ENCODE assay signal across 8 cellular contexts in the genomic region with DNA sequence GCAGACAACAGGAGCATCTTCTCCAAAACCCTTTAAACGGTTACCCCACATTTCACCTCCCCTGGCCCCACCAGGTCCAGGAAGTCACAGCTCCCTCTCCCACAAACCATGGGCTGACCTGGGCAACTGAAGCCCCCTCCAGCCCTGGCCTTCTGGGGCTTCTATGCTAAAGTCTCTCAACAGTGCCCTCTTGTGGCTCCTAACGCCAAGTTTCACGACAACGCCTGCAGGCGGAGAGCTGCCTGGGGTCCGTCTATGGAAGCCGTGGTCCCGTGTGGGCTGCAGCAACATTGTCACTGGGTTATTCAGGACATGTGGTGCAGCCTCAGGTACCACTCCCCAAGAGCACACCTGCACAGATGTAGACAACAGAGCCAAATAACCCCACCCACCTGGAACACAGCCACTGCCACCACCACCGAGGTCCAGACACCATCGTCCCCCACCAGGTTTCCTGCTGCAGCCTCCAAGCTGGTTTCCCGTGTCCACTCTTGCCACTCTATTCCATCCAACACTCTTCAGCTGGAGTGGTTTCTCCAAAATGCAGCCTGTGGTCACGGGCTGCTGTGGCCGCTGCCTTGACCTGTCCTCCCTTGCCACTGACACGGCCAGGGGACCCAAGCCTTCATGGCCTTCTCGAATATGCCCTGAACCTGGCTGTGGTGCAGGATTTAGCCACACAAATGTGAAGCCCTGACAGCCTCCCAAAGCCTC. TPM values are rescaled to one million over a fixed set of nuclear protein-coding genes. Genes with fewer than 3 reads are reported as not detected.
DNase-seq lines count a peak whose midpoint lies in the region; ATAC-seq and TF ChIP-seq lines count a peak whose summit lies in the region.

No MANE protein-coding gene starts in this region.

- TF ChIP-seq POLR2A in esophagus squamous epithelium (IDR thresholded peaks at IDR 0.05) = no peak

- DNase-seq in BE2C (peak; percentile 70), HFFc6 (no peak), fibroblast of mammary gland (ENCODE audit: low read depth) (peak; percentile 21), osteocyte (ENCODE audit: extremely low spot score, unreplicated experiment) (peak; percentile 84), esophagus squamous epithelium (lab: John Stamatoyannopoulos, UW) (no peak), NOMO-1 treated with DMSO at 0.1 percent for 48 hours (lab: John Stamatoyannopoulos, UW; ENCODE audit: unreplicated experiment) (no peak)
- peak; percentile 41 to 50 for DNase-seq in activated CD4-positive, alpha-beta T cell treated with anti-CD3 and anti-CD28 coated beads, Interleukin-2, amount 50 U/mL, for 48 hours

- no peaks in the 10 kb centered on the region for H3K9me3 ChIP-seq in BE2C
- H3K9me3 ChIP-seq in esophagus squamous epithelium = no peaks in the 10 kb centered on the region

- H3K27ac ChIP-seq in esophagus squamous epithelium = no peak overlapping the region

- H3K9me3 Mint-ChIP-seq in HFFc6 (no peaks in the 10 kb centered on the region), osteocyte (ENCODE audit: unreplicated experiment) (no peaks in the 10 kb centered on the region)

- H3K36me3 ChIP-seq in BE2C (no peaks in the 10 kb centered on the region), esophagus squamous epithelium (no peaks in the 10 kb centered on the region)

- H3K27me3 Mint-ChIP-seq in HFFc6 (ENCODE audit: insufficient read depth) = no peaks in the 10 kb centered on the region; the same call in 1 of the 2 replicates
- no peaks in the 10 kb centered on the region for H3K27me3 Mint-ChIP-seq in osteocyte (ENCODE audit: unreplicated experiment)

- H3K4me1 ChIP-seq in BE2C = no peaks in the 10 kb centered on the region
- H3K4me1 ChIP-seq in esophagus squamous epithelium = no peaks in the 10 kb centered on the region

- peak; percentile 76 for TF ChIP-seq CTCF in BE2C (IDR thresholded peaks at IDR 0.05; ENCODE audit: low read depth, low read length)
- peak; percentile 77 for TF ChIP-seq CTCF in HFFc6 (IDR thresholded peaks at IDR 0.05)
- TF ChIP-seq CTCF in fibroblast of mammary gland (conservative IDR thresholded peaks at IDR 0.05; ENCODE audit: control insufficient read depth, insufficient read depth, low read depth, low read length) = peak; percentile 61
- peak; percentile 72 for TF ChIP-seq CTCF in osteocyte (IDR thresholded peaks at IDR 0.05)
- TF ChIP-seq CTCF in esophagus squamous epithelium (IDR thresholded peaks at IDR 0.05) = peak in 2 of 6 experiments; percentile 38 to 40

- intact Hi-C loops in esophagus squamous epithelium (cut with DNase I) = no loop called here

- H3K4me3 Mint-ChIP-seq in HFFc6 (no peak overlapping the region), osteocyte (ENCODE audit: unreplicated experiment) (no peak overlapping the region)

- H3K4me1 Mint-ChIP-seq in HFFc6 (ENCODE audit: low read depth) = no peaks in the 10 kb centered on the region
- H3K4me1 Mint-ChIP-seq in osteocyte (ENCODE audit: unreplicated experiment) = peaks cover 3% of the 10 kb centered on the region

- H3K27ac Mint-ChIP-seq in HFFc6 (no peak overlapping the region), osteocyte (ENCODE audit: unreplicated experiment) (no peak overlapping the region)

- no peak for ATAC-seq in HG02884 (IDR thresholded peaks at IDR 0.05; ENCODE audit: unreplicated experiment)

- H3K4me3 ChIP-seq in BE2C (ENCODE audit: low read depth, low read length) (no peak overlapping the region), fibroblast of mammary gland (ENCODE audit: control insufficient read depth, low read depth, low read length) (no peak overlapping the region), esophagus squamous epithelium (no peak overlapping the region)

- H3K27me3 ChIP-seq in BE2C (no peaks in the 10 kb centered on the region), esophagus squamous epithelium (no peaks in the 10 kb centered on the region)

- WGBS in esophagus squamous epithelium, 2 donors = 55 to 65% methylated on average over 8 to 14 of the region's 15 CpGs

- H3K36me3 Mint-ChIP-seq in HFFc6 (ENCODE audit: low read depth) = peaks cover 14% of the 10 kb centered on the region
- H3K36me3 Mint-ChIP-seq in osteocyte (ENCODE audit: unreplicated experiment) = peaks cover 6% of the 10 kb centered on the region

RNA-seq across cellular contexts. Expression of a gene that starts 19.1 kb away (rescaled TPM):
- polyA plus RNA-seq in BE2C (2012; ENCODE audit: insufficient read depth, insufficient read length, low read depth) = 3.1 TPM
- 10 to 100 TPM in 5 of 6 experiments, 1 to 10 TPM in 1; 8.5 to 15.0 (median 11.7) TPM for total RNA-seq in HFFc6 (2021; fragmentation: NEBNext Ultra II Directional; extraction: Animal tissue kit (Norgen Biotek cat#: 25700))
- 5.0 and 8.3 TPM in 2 replicates for total RNA-seq in osteocyte
- under 1 TPM; 0.38 to 0.95 (median 0.85) TPM for total RNA-seq in esophagus squamous epithelium

Comparison
In these comparisons a context has a peak if more than half of its experiments do, and no peak if none do; other contexts are left out.
1. DNase-seq: peak in BE2C (single experiment), activated CD4-positive, alpha-beta T cell treated with anti-CD3 and anti-CD28 coated beads, Interleukin-2, amount 50 U/mL, for 48 hours (2 of 2), fibroblast of mammary gland (single experiment) and osteocyte (single experiment); none in HFFc6 (single experiment), esophagus squamous epithelium (single experiment) and NOMO-1 treated with DMSO at 0.1 percent for 48 hours (single experiment).